ENCODE assay signal across 11 cellular contexts in the genomic region with DNA sequence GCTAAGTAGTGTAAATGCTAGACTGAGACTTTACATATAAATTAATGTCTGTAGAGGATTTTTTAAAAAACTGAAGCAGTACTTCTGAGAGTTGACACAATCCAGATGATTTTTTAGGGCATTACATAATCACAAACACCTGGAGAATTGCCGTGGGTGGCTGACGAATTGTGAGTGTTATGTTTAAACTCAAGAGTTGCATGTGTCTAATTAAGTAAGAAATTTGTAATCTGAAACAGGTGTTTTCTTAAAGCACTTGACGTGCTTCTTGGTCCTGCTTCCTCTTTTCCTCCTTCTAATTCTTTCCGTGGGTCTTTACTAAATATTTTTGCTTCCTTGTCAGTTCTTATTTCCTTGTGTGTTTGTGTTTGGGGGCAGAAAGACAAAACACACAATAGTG. TPM values are rescaled to one million over a fixed set of nuclear protein-coding genes. Genes with fewer than 3 reads are reported as not detected.
DNase-seq lines count a peak whose midpoint lies in the region; ATAC-seq and TF ChIP-seq lines count a peak whose summit lies in the region.
"Had no signal": no experiment of that assay in that cellular context is flagged by ENCODE, and none has a peak within 500 bp of the region (broad histone marks: within the 10 kb centered on the region; RNA-seq: fewer than 3 reads in every experiment).

No MANE protein-coding gene starts in this region.

- H3K27ac ChIP-seq in mesenchymal stem cell (ENCODE audit: low read length, poor library complexity, severe bottlenecking) = no peak overlapping the region
- no peak overlapping the region for H3K27ac ChIP-seq in CD4-positive, alpha-beta T cell (ENCODE audit: low read depth, low read length)

- H3K9me3 Mint-ChIP-seq in CD4-positive, alpha-beta T cell = no peaks in the 10 kb centered on the region

- H2BK12ac ChIP-seq in mesenchymal stem cell (ENCODE audit: low read length in 2 of 2) = no peak overlapping the region

- intact Hi-C loops in CD4-positive, alpha-beta T cell (cut with DNase I, micrococcal nuclease) = loop anchor here (5.0 kb wide), 1 partner anchor 163 kb away; no protein-coding TSS in a partner anchor

- peak; percentile 1 for DNase-seq in HCEC 1CT
- peak; percentile 31 to 42 for DNase-seq in NOMO-1 (lab: John Stamatoyannopoulos, UW; ENCODE audit: unreplicated experiment in 2 of 2)
- no peak for DNase-seq in mesenchymal stem cell
- no peak for DNase-seq in H4 (ENCODE audit: low spot score)
- no peak for DNase-seq in CD4-positive, alpha-beta T cell
- no peak for DNase-seq in stimulated activated CD4-positive, alpha-beta T cell treated with anti-CD3 and anti-CD28 coated beads, Interleukin-4, amount 100 ng/mL, for 1 hour
- no peak for DNase-seq in hippocampal formation (lab: John Stamatoyannopoulos, UW)
- DNase-seq: GDM1, NCI-H1930 had no signal

- no peak overlapping the region for H3K4me2 ChIP-seq in mesenchymal stem cell (ENCODE audit: low read length, poor library complexity, severe bottlenecking)

- H4K91ac ChIP-seq in mesenchymal stem cell (ENCODE audit: low read length) = no peak overlapping the region

- no peak overlapping the region for H2AK5ac ChIP-seq in mesenchymal stem cell (ENCODE audit: low read length, severe bottlenecking)

- H3K4ac ChIP-seq in mesenchymal stem cell (ENCODE audit: low read depth in 1 of 2, low read length in 2 of 2) = no peak overlapping the region

- H3K27me3 Mint-ChIP-seq in CD4-positive, alpha-beta T cell = no peaks in the 10 kb centered on the region

- no peak overlapping the region for H3K14ac ChIP-seq in mesenchymal stem cell (ENCODE audit: low read length in 2 of 2)

- POLR2A ChIA-PET in CD4-positive, alpha-beta T cell (lab: Charles Lee) = no interaction called here

- no peaks in the 10 kb centered on the region for H3K9me3 ChIP-seq in mesenchymal stem cell (ENCODE audit: control insufficient read depth, low read length)
- H3K9me3 ChIP-seq in CD4-positive, alpha-beta T cell (ENCODE audit: control insufficient read depth, low read length) = no peaks in the 10 kb centered on the region

- no peaks in the 10 kb centered on the region for H3K4me1 Mint-ChIP-seq in CD4-positive, alpha-beta T cell (ENCODE audit: low read depth)

- no peak overlapping the region for H4K8ac ChIP-seq in mesenchymal stem cell (ENCODE audit: low read length)

- H3K79me1 ChIP-seq in mesenchymal stem cell (replicated peaks; ENCODE audit: low read length, poor library complexity, severe bottlenecking) = no peaks in the 10 kb centered on the region

- TF ChIP-seq CTCF in CD4-positive, alpha-beta T cell (IDR thresholded peaks at IDR 0.05) = no peak

- peak; percentile 58 for ATAC-seq in GM18861 (IDR thresholded peaks at IDR 0.05; ENCODE audit: unreplicated experiment)
- no peak for ATAC-seq in CD4-positive, alpha-beta T cell (ENCODE audit: poor library complexity)

- H3K23ac ChIP-seq in mesenchymal stem cell (ENCODE audit: low read length in 2 of 2) = no peak overlapping the region

- H3K4me3 Mint-ChIP-seq in CD4-positive, alpha-beta T cell = no peak overlapping the region

- peaks cover 0 to 17% of the 10 kb centered on the region in 2 experiments for H3K27me3 ChIP-seq in mesenchymal stem cell (ENCODE audit: control insufficient read depth in 1 of 2, insufficient read depth in 1 of 2, low read length in 2 of 2)
- no peaks in the 10 kb centered on the region for H3K27me3 ChIP-seq in CD4-positive, alpha-beta T cell (ENCODE audit: control insufficient read depth, insufficient read depth, low read length)

- H3K36me3 Mint-ChIP-seq in CD4-positive, alpha-beta T cell (ENCODE audit: low read depth) = no peaks in the 10 kb centered on the region

- H3K27ac Mint-ChIP-seq in CD4-positive, alpha-beta T cell = no peak overlapping the region

- H2AFZ ChIP-seq in mesenchymal stem cell (ENCODE audit: low read depth, low read length) = no peak overlapping the region

- no peak overlapping the region for H2BK5ac ChIP-seq in mesenchymal stem cell (ENCODE audit: low read depth, low read length, poor library complexity, severe bottlenecking)

- no peak overlapping the region for H2BK15ac ChIP-seq in mesenchymal stem cell (ENCODE audit: low read depth, poor library complexity, severe bottlenecking)

- H3K36me3 ChIP-seq in mesenchymal stem cell (ENCODE audit: control insufficient read depth in 1 of 2, insufficient read depth in 2 of 2, low read depth in 1 of 2, low read length in 2 of 2) = no peaks in the 10 kb centered on the region

- H2BK120ac ChIP-seq in mesenchymal stem cell (ENCODE audit: low read depth, low read length) = no peak overlapping the region

- H3K4me3 ChIP-seq in mesenchymal stem cell (ENCODE audit: insufficient read depth in 1 of 2, low read depth in 1 of 2, low read length in 2 of 2) = no peak overlapping the region

- no peak overlapping the region for H3K18ac ChIP-seq in mesenchymal stem cell (ENCODE audit: low read depth in 1 of 2, low read length in 2 of 2)

- WGBS in mesenchymal stem cell = no CpG with 5 or more reads among the region's 4 CpGs

- H3K9ac ChIP-seq in mesenchymal stem cell (ENCODE audit: low read length) = peak overlapping the region; percentile 38

- CTCF ChIA-PET in CD4-positive, alpha-beta T cell (lab: Charles Lee) = no interaction called here

- H3K4me1 ChIP-seq in mesenchymal stem cell (ENCODE audit: control insufficient read depth, insufficient read depth, low read depth, low read length) = no peaks in the 10 kb centered on the region

RNA-seq across cellular contexts. Expression of a gene that starts 27.8 kb away (rescaled TPM):
- 26.5 TPM for polyA plus RNA-seq in mesenchymal stem cell (2013, experiment 1 of 2)
- 27.1 TPM for polyA plus RNA-seq in mesenchymal stem cell (2013, experiment 2 of 2)
- total RNA-seq in H4 (2014; rRNA removed; shearing (Covaris generic)) = 117 and 126 TPM in 2 replicates
- total RNA-seq in CD4-positive, alpha-beta T cell = not detected

RNA-seq across cellular contexts. Expression of a gene that starts 35.3 kb away (rescaled TPM):
- polyA plus RNA-seq in mesenchymal stem cell (2013, experiment 1 of 2) = not detected
- not detected for polyA plus RNA-seq in mesenchymal stem cell (2013, experiment 2 of 2)
- total RNA-seq in H4 (2014; rRNA removed; shearing (Covaris generic)) = not detected in 2 replicates
- not detected for total RNA-seq in CD4-positive, alpha-beta T cell
- total RNA-seq: T-helper 1 cell treated with Interleukin-12 subunit alpha and Interleukin-12 subunit beta and Interleukin-4 antibody, amounts not matched to agents 30 ng/mL and 1 ng/mL, for 36 hours had no signal

Comparison
In these comparisons a context has a peak if more than half of its experiments do, and no peak if none do; other contexts are left out.
1. DNase-seq: peak in HCEC 1CT (single experiment) and NOMO-1 (2 of 2); none in mesenchymal stem cell (single experiment), H4 (single experiment), CD4-positive, alpha-beta T cell (0 of 10), stimulated activated CD4-positive, alpha-beta T cell treated with anti-CD3 and anti-CD28 coated beads, Interleukin-4, amount 100 ng/mL, for 1 hour (single experiment) and hippocampal formation (0 of 2).
2. RNA of a gene that starts 27.8 kb away (total RNA-seq): 117 to 126 TPM in H4; not detected in CD4-positive, alpha-beta T cell; every median in the first group is over 100 times any median in the second.